In genomic region chr6:63759605-63760004, GRCh38 we compare ENCODE assay signal across 21 cellular contexts.
"Had no signal": no experiment of that assay in that cellular context is flagged by ENCODE, and none has a peak within 500 bp of the region (broad histone marks: within the 10 kb centered on the region; RNA-seq: fewer than 3 reads in every experiment).

No MANE protein-coding gene starts in this region.

- H3K4me3 ChIP-seq: breast epithelium, left ventricle myocardium inferior, psoas muscle, sigmoid colon, testis had no signal

- ATAC-seq: activated CD8-positive, alpha-beta memory T cell treated with anti-CD3 and anti-CD28 coated beads, Interleukin-2, amount 10 ng/mL, durations not matched to agents 7 days and 5 days; esophagus mucosa; natural killer cell treated with Interleukin-12 subunit alpha and Interleukin-12 subunit beta and Interleukin-15 and Interleukin-18, amount 100 ng/mL, for 72 hours; psoas muscle had no signal

- H3K27ac ChIP-seq: breast epithelium, left ventricle myocardium inferior, psoas muscle, sigmoid colon, testis had no signal

- H3K4me1 ChIP-seq: breast epithelium, left ventricle myocardium inferior, psoas muscle, sigmoid colon, testis had no signal

- FAIRE-seq: endometrium had no signal

- H3K9me3 ChIP-seq: testis had no signal

- H3K36me3 ChIP-seq: breast epithelium, sigmoid colon had no signal

- DNase-seq: activated CD4-positive, alpha-beta T cell treated with anti-CD3 and anti-CD28 coated beads, Interleukin-2, amount 50 U/mL, for 4 hours; activated CD4-positive, CD25-positive, alpha-beta regulatory T cell treated with anti-CD3 and anti-CD28 coated beads, Interleukin-2, amount 50 U/mL, for 72 hours; activated CD8-positive, alpha-beta memory T cell treated with anti-CD3 and anti-CD28 coated beads, Interleukin-2, amount 10 ng/mL, durations not matched to agents 7 days and 5 days; activated gamma-delta T cell treated with Interleukin-2 at 50 U/mL for 16 hours; activated naive CD8-positive, alpha-beta T cell treated with anti-CD3 and anti-CD28 coated beads for 36 hours; activated T-cell treated with anti-CD3 and anti-CD28 coated beads, Interleukin-2, amount 50 U/mL, for 48 hours; foreskin fibroblast; head of caudate nucleus; islet precursor cell; left ventricle myocardium inferior; mesenchymal stem cell; nucleus accumbens; psoas muscle; sigmoid colon; stimulated activated CD4-positive, alpha-beta T cell treated with anti-CD3 and anti-CD28 coated beads, Interleukin-4, amount 100 ng/mL, for 24 hours; T-helper 9 cell; testis had no signal

- H3K27me3 ChIP-seq: breast epithelium, sigmoid colon, testis had no signal
